In the genomic region with DNA sequence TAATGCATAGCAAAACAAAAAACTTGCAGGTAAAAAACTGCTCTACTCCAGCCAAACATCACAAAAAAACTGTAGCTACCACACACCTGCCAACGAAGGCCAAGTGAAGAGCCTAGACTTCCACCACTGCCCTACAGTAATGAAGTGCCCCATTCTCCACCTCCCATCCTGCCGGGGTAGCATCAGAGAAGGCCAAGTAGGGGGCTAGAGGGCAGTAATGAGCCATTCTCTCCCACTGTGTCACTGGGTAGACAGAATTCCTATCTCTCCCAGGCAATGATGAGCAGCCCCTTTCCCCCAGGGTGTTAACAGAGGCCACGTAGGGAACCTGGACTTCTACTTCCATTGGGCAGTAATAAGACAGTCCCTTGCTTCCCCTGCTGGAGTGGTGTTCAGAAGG, we compare ENCODE assay signal across 2 cellular contexts.
A peak's percentile ranks its signal among the peaks of the same experiment; 100 is the strongest.
TF ChIP-seq lines count a peak whose summit lies in the region.

No MANE protein-coding gene starts in this region.

TF ChIP-seq in GM12878, 131 proteins besides CTCF, POLR2A, EP300 and RAD21:
- 0 out of 2 replicates have a peak, but pooled peaks have one; percentile 29 for TF ChIP-seq YY1 (IDR thresholded peaks at IDR 0.05; ENCODE audit: low read depth, low read length)
- peak; percentile 49; the same call in 1 of the 2 replicates for TF ChIP-seq SMC3 (IDR thresholded peaks at IDR 0.05; ENCODE audit: borderline replicate concordance, low read length)
- TF ChIP-seq CREB1 (IDR thresholded peaks at IDR 0.05; ENCODE audit: low read depth) = no peak

TF ChIP-seq in HepG2, 621 proteins besides CTCF, POLR2A, EP300 and RAD21 (continues in another document):
- TF ChIP-seq ZNF205 (CRISPR knock-in tag; IDR thresholded peaks at IDR 0.05) (no peak), ZNF800 (CRISPR knock-in tag; IDR thresholded peaks at IDR 0.05) (no peak), NR2F2 (IDR thresholded peaks at IDR 0.05; ENCODE audit: borderline replicate concordance, low read depth) (no peak), POGZ (CRISPR knock-in tag; IDR thresholded peaks at IDR 0.05) (no peak), XRCC5 (optimal IDR thresholded peaks at IDR 0.05; ENCODE audit: low read length) (peak; percentile 57), ZNF441 (CRISPR knock-in tag; IDR thresholded peaks at IDR 0.05; ENCODE audit: borderline replicate concordance) (no peak), AHR (CRISPR knock-in tag; IDR thresholded peaks at IDR 0.05) (no peak), ZNF160 (CRISPR knock-in tag; IDR thresholded peaks at IDR 0.05) (no peak), AKAP8 (CRISPR knock-in tag; IDR thresholded peaks at IDR 0.05) (no peak), STAG1 (CRISPR knock-in tag; IDR thresholded peaks at IDR 0.05) (peak; percentile 84), ZNF432 (CRISPR knock-in tag; IDR thresholded peaks at IDR 0.05; ENCODE audit: borderline replicate concordance) (no peak), FUBP1 (CRISPR knock-in tag; IDR thresholded peaks at IDR 0.05; ENCODE audit: borderline replicate concordance) (no peak), HOXA3 (CRISPR knock-in tag; IDR thresholded peaks at IDR 0.05) (no peak), SMC3 (IDR thresholded peaks at IDR 0.05; ENCODE audit: low read length) (peak; percentile 79), ZNF256 (CRISPR knock-in tag; conservative IDR thresholded peaks at IDR 0.05) (no peak), BCL6 (CRISPR knock-in tag; IDR thresholded peaks at IDR 0.05) (no peak), ZNF570 (CRISPR knock-in tag; IDR thresholded peaks at IDR 0.05; ENCODE audit: borderline replicate concordance) (no peak), GATAD2A (CRISPR knock-in tag; IDR thresholded peaks at IDR 0.05) (0 out of 2 replicates have a peak, but pooled peaks have one; percentile 39), MED1 (CRISPR knock-in tag; IDR thresholded peaks at IDR 0.05) (no peak), SOX6 (IDR thresholded peaks at IDR 0.05) (no peak), SOX6 (CRISPR knock-in tag; IDR thresholded peaks at IDR 0.05) (peak; percentile 18; the same call in 1 of the 2 replicates), NAIF1 (CRISPR knock-in tag; IDR thresholded peaks at IDR 0.05; ENCODE audit: borderline replicate concordance) (no peak), PATZ1 (CRISPR knock-in tag; IDR thresholded peaks at IDR 0.05) (peak; percentile 79), ZNF296 (CRISPR knock-in tag; conservative IDR thresholded peaks at IDR 0.05) (no peak), NFKBIZ (CRISPR knock-in tag; IDR thresholded peaks at IDR 0.05) (no peak), SAP130 (CRISPR knock-in tag; IDR thresholded peaks at IDR 0.05; ENCODE audit: low read depth) (peak; percentile 37; the same call in 1 of the 2 replicates), ZNF292 (CRISPR knock-in tag; IDR thresholded peaks at IDR 0.05; ENCODE audit: borderline replicate concordance, low read depth) (no peak), MAZ (IDR thresholded peaks at IDR 0.05; ENCODE audit: borderline replicate concordance, low read depth, low read length) (peak; percentile 68; the same call in 1 of the 2 replicates), MAZ (CRISPR knock-in tag; IDR thresholded peaks at IDR 0.05; ENCODE audit: low read depth) (no peak), ZBTB38 (CRISPR knock-in tag; IDR thresholded peaks at IDR 0.05) (no peak), PHF8 (CRISPR knock-in tag; IDR thresholded peaks at IDR 0.05) (no peak), ZSCAN9 (CRISPR knock-in tag; IDR thresholded peaks at IDR 0.05; ENCODE audit: borderline replicate concordance) (no peak), ZNF792 (CRISPR knock-in tag; IDR thresholded peaks at IDR 0.05) (no peak), TEAD3 (CRISPR knock-in tag; optimal IDR thresholded peaks at IDR 0.05; ENCODE audit: borderline replicate concordance) (peak; percentile 47), ZBTB2 (CRISPR knock-in tag; IDR thresholded peaks at IDR 0.05; ENCODE audit: low read depth) (no peak), DPF2 (CRISPR knock-in tag; IDR thresholded peaks at IDR 0.05; ENCODE audit: borderline replicate concordance, low read depth) (no peak), ZNF501 (CRISPR knock-in tag; IDR thresholded peaks at IDR 0.05) (peak; percentile 44; the same call in 1 of the 2 replicates), ERF (CRISPR knock-in tag; IDR thresholded peaks at IDR 0.05) (0 out of 2 replicates have a peak, but pooled peaks have one; percentile 25)
- TF ChIP-seq, protein P1, sequence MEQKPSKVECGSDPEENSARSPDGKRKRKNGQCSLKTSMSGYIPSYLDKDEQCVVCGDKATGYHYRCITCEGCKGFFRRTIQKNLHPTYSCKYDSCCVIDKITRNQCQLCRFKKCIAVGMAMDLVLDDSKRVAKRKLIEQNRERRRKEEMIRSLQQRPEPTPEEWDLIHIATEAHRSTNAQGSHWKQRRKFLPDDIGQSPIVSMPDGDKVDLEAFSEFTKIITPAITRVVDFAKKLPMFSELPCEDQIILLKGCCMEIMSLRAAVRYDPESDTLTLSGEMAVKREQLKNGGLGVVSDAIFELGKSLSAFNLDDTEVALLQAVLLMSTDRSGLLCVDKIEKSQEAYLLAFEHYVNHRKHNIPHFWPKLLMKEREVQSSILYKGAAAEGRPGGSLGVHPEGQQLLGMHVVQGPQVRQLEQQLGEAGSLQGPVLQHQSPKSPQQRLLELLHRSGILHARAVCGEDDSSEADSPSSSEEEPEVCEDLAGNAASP (CRISPR knock-in tag; IDR thresholded peaks at IDR 0.05; ENCODE audit: borderline replicate concordance) = no peak
- TF ChIP-seq, protein P2, sequence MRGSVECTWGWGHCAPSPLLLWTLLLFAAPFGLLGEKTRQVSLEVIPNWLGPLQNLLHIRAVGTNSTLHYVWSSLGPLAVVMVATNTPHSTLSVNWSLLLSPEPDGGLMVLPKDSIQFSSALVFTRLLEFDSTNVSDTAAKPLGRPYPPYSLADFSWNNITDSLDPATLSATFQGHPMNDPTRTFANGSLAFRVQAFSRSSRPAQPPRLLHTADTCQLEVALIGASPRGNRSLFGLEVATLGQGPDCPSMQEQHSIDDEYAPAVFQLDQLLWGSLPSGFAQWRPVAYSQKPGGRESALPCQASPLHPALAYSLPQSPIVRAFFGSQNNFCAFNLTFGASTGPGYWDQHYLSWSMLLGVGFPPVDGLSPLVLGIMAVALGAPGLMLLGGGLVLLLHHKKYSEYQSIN (CRISPR knock-in tag; IDR thresholded peaks at IDR 0.05; ENCODE audit: borderline replicate concordance) = no peak
- TF ChIP-seq, protein P3, sequence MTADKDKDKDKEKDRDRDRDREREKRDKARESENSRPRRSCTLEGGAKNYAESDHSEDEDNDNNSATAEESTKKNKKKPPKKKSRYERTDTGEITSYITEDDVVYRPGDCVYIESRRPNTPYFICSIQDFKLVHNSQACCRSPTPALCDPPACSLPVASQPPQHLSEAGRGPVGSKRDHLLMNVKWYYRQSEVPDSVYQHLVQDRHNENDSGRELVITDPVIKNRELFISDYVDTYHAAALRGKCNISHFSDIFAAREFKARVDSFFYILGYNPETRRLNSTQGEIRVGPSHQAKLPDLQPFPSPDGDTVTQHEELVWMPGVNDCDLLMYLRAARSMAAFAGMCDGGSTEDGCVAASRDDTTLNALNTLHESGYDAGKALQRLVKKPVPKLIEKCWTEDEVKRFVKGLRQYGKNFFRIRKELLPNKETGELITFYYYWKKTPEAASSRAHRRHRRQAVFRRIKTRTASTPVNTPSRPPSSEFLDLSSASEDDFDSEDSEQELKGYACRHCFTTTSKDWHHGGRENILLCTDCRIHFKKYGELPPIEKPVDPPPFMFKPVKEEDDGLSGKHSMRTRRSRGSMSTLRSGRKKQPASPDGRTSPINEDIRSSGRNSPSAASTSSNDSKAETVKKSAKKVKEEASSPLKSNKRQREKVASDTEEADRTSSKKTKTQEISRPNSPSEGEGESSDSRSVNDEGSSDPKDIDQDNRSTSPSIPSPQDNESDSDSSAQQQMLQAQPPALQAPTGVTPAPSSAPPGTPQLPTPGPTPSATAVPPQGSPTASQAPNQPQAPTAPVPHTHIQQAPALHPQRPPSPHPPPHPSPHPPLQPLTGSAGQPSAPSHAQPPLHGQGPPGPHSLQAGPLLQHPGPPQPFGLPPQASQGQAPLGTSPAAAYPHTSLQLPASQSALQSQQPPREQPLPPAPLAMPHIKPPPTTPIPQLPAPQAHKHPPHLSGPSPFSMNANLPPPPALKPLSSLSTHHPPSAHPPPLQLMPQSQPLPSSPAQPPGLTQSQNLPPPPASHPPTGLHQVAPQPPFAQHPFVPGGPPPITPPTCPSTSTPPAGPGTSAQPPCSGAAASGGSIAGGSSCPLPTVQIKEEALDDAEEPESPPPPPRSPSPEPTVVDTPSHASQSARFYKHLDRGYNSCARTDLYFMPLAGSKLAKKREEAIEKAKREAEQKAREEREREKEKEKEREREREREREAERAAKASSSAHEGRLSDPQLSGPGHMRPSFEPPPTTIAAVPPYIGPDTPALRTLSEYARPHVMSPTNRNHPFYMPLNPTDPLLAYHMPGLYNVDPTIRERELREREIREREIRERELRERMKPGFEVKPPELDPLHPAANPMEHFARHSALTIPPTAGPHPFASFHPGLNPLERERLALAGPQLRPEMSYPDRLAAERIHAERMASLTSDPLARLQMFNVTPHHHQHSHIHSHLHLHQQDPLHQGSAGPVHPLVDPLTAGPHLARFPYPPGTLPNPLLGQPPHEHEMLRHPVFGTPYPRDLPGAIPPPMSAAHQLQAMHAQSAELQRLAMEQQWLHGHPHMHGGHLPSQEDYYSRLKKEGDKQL (CRISPR knock-in tag; IDR thresholded peaks at IDR 0.05; ENCODE audit: low read depth) = no peak
- TF ChIP-seq, protein P4, sequence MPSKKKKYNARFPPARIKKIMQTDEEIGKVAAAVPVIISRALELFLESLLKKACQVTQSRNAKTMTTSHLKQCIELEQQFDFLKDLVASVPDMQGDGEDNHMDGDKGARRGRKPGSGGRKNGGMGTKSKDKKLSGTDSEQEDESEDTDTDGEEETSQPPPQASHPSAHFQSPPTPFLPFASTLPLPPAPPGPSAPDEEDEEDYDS (CRISPR knock-in tag; IDR thresholded peaks at IDR 0.05) = no peak
- TF ChIP-seq, protein P5, sequence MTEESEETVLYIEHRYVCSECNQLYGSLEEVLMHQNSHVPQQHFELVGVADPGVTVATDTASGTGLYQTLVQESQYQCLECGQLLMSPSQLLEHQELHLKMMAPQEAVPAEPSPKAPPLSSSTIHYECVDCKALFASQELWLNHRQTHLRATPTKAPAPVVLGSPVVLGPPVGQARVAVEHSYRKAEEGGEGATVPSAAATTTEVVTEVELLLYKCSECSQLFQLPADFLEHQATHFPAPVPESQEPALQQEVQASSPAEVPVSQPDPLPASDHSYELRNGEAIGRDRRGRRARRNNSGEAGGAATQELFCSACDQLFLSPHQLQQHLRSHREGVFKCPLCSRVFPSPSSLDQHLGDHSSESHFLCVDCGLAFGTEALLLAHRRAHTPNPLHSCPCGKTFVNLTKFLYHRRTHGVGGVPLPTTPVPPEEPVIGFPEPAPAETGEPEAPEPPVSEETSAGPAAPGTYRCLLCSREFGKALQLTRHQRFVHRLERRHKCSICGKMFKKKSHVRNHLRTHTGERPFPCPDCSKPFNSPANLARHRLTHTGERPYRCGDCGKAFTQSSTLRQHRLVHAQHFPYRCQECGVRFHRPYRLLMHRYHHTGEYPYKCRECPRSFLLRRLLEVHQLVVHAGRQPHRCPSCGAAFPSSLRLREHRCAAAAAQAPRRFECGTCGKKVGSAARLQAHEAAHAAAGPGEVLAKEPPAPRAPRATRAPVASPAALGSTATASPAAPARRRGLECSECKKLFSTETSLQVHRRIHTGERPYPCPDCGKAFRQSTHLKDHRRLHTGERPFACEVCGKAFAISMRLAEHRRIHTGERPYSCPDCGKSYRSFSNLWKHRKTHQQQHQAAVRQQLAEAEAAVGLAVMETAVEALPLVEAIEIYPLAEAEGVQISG (CRISPR knock-in tag; IDR thresholded peaks at IDR 0.05) = 0 out of 2 replicates have a peak, but pooled peaks have one; percentile 17
